Comparison of ENCODE assay signal across 9 cellular contexts in the genomic region with DNA sequence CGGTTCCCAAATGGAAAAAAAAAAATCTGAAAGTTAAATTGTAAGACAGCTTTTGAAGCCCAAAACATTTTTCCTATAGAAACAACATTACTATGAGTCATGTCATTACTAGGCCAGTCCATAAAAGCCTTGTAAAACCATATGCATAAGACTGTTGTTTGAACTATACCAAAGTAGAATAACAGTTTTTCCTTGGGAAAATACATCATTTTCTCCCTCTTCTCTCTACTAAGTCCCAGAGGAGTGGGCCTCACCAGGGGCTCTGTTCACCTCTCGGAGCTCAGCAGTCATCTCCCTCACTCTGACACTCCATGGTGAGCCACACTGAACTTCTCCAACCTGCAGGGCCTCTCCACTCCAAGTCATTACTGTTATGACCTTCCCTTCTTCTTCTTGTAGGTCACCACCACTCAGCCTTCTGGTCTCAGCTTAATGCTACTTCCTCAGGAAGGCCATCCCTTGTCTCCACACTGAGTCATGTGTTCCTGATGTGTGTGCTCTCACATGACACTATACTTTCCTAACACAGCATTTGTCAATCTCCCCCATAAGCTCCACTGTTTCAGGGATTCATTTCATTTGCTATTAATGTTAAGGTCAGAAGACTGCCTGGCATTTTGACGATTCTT. TPM values are rescaled to one million over a fixed set of nuclear protein-coding genes. Genes with fewer than 3 reads are reported as not detected.
A peak's percentile ranks its signal among the peaks of the same experiment; 100 is the strongest.
DNase-seq lines count a peak whose midpoint lies in the region; ATAC-seq and TF ChIP-seq lines count a peak whose summit lies in the region.
"Had no signal": no experiment of that assay in that cellular context is flagged by ENCODE, and none has a peak within 500 bp of the region (broad histone marks: within the 10 kb centered on the region; RNA-seq: fewer than 3 reads in every experiment).

No MANE protein-coding gene starts in this region.

- no peaks in the 10 kb centered on the region for H3K27me3 ChIP-seq in CD8-positive, alpha-beta memory T cell (ENCODE audit: insufficient read depth, low read length, poor library complexity, severe bottlenecking)
- no peaks in the 10 kb centered on the region for H3K27me3 ChIP-seq in naive thymus-derived CD4-positive, alpha-beta T cell (ENCODE audit: control insufficient read depth in 2 of 2, insufficient read depth in 2 of 2, low read length in 2 of 2)
- H3K27me3 ChIP-seq in WERI-Rb-1 (ENCODE audit: insufficient read depth, low read depth, severe bottlenecking) = no peaks in the 10 kb centered on the region

- DNase-seq in CD8-positive, alpha-beta memory T cell = no peak
- DNase-seq in MV-4-11 (lab: John Stamatoyannopoulos, UW) = peak; percentile 96
- DNase-seq in chondrocyte (ENCODE audit: low spot score) = no peak
- no peak for DNase-seq in naive thymus-derived CD4-positive, alpha-beta T cell
- no peak for DNase-seq in inferior parietal cortex (ENCODE audit: extremely low spot score)
- DNase-seq in nucleus accumbens (lab: John Stamatoyannopoulos, UW) = no peak
- no peak for DNase-seq in WERI-Rb-1
- DNase-seq: NCI-H1694 had no signal

- peak; percentile 86 for ATAC-seq in naive thymus-derived CD4-positive, alpha-beta T cell
- ATAC-seq in GM19023 (IDR thresholded peaks at IDR 0.05; ENCODE audit: unreplicated experiment) = no peak

- H3K9me3 ChIP-seq in CD8-positive, alpha-beta memory T cell (ENCODE audit: low read length) = no peaks in the 10 kb centered on the region
- H3K9me3 ChIP-seq in naive thymus-derived CD4-positive, alpha-beta T cell (ENCODE audit: control insufficient read depth in 2 of 3, low read length in 3 of 3) = no peaks in the 10 kb centered on the region
- H3K9me3 ChIP-seq in WERI-Rb-1 (ENCODE audit: severe bottlenecking) = no peaks in the 10 kb centered on the region

- peaks cover 0 to 9% (median 2%) of the 10 kb centered on the region in 5 donors for H3K9me3 Mint-ChIP-seq in CD8-positive, alpha-beta memory T cell
- H3K9me3 Mint-ChIP-seq in chondrocyte (ENCODE audit: low read depth) = peaks cover 15% of the 10 kb centered on the region
- peaks cover 0 to 16% (median 8%) of the 10 kb centered on the region in 11 donors for H3K9me3 Mint-ChIP-seq in naive thymus-derived CD4-positive, alpha-beta T cell

- peaks cover 4% of the 10 kb centered on the region for H3K4me1 ChIP-seq in CD8-positive, alpha-beta memory T cell (ENCODE audit: insufficient read depth, low read length)
- H3K4me1 ChIP-seq in naive thymus-derived CD4-positive, alpha-beta T cell (ENCODE audit: control insufficient read depth in 2 of 2, insufficient read depth in 2 of 2, low read length in 2 of 2) = peaks cover 6 to 7% of the 10 kb centered on the region in 2 donors

- peak overlapping the region; percentile 49 for H3K27ac ChIP-seq in CD8-positive, alpha-beta memory T cell (ENCODE audit: low read depth, low read length)
- H3K27ac ChIP-seq in naive thymus-derived CD4-positive, alpha-beta T cell (ENCODE audit: low read depth, low read length) = no peak overlapping the region
- H3K27ac ChIP-seq in WERI-Rb-1 = no peak overlapping the region

- H3K4me3 Mint-ChIP-seq in CD8-positive, alpha-beta memory T cell = peak overlapping the region; percentile 74 to 86 (median 80)
- peak overlapping the region; percentile 53 for H3K4me3 Mint-ChIP-seq in chondrocyte (ENCODE audit: unreplicated experiment)
- peak overlapping the region; percentile 4 to 79 (median 72) for H3K4me3 Mint-ChIP-seq in naive thymus-derived CD4-positive, alpha-beta T cell

- TF ChIP-seq CTCF in chondrocyte (IDR thresholded peaks at IDR 0.05) (no peak), WERI-Rb-1 (IDR thresholded peaks at IDR 0.05; ENCODE audit: low read depth, low read length) (no peak)

- CTCF ChIA-PET in CD8-positive, alpha-beta memory T cell (lab: Charles Lee) = interaction anchor here (0.9 kb wide), 1 partner anchor 33 kb away, joined by 4 read pairs; the partner anchor contains the start of gene ZNF438
- CTCF ChIA-PET in naive thymus-derived CD4-positive, alpha-beta T cell (lab: Charles Lee) = interaction anchor here (0.7 kb wide), 1 partner anchor 87 kb away, joined by 3 read pairs; no protein-coding TSS in a partner anchor

- H3K27me3 Mint-ChIP-seq in CD8-positive, alpha-beta memory T cell = no peaks in the 10 kb centered on the region
- H3K27me3 Mint-ChIP-seq in chondrocyte (ENCODE audit: low read depth) = no peaks in the 10 kb centered on the region
- no peaks in the 10 kb centered on the region for H3K27me3 Mint-ChIP-seq in naive thymus-derived CD4-positive, alpha-beta T cell

- H3K4me1 Mint-ChIP-seq in CD8-positive, alpha-beta memory T cell = peaks cover 29 to 42% (median 41%) of the 10 kb centered on the region in 3 donors
- peaks cover 31% of the 10 kb centered on the region for H3K4me1 Mint-ChIP-seq in chondrocyte (ENCODE audit: low read depth)
- peaks cover 22 to 43% (median 38%) of the 10 kb centered on the region in 7 donors for H3K4me1 Mint-ChIP-seq in naive thymus-derived CD4-positive, alpha-beta T cell

- peak overlapping the region; percentile 52 to 95 (median 86) for H3K27ac Mint-ChIP-seq in CD8-positive, alpha-beta memory T cell
- peak overlapping the region; percentile 97 for H3K27ac Mint-ChIP-seq in chondrocyte (ENCODE audit: unreplicated experiment)
- peak overlapping the region in 8 of 9 donors; percentile 9 to 90 (median 62) for H3K27ac Mint-ChIP-seq in naive thymus-derived CD4-positive, alpha-beta T cell

- no peak overlapping the region for H3K4me3 ChIP-seq in CD8-positive, alpha-beta memory T cell (ENCODE audit: low read length)
- peak overlapping the region; percentile 30 for H3K4me3 ChIP-seq in naive thymus-derived CD4-positive, alpha-beta T cell (ENCODE audit: low read length)
- no peak overlapping the region for H3K4me3 ChIP-seq in WERI-Rb-1 (ENCODE audit: low read depth, low read length)

- intact Hi-C loops in naive thymus-derived CD4-positive, alpha-beta T cell (cut with micrococcal nuclease) = loop anchor here in 1 of 2 donors (10.0 kb wide), 1 partner anchor 214 kb away; no protein-coding TSS in a partner anchor

- peaks cover 0 to 19% (median 2%) of the 10 kb centered on the region in 3 donors for H3K36me3 Mint-ChIP-seq in CD8-positive, alpha-beta memory T cell
- peaks cover 3% of the 10 kb centered on the region for H3K36me3 Mint-ChIP-seq in chondrocyte (ENCODE audit: low read depth)
- H3K36me3 Mint-ChIP-seq in naive thymus-derived CD4-positive, alpha-beta T cell = peaks cover 0 to 27% (median 11%) of the 10 kb centered on the region in 5 donors

- no peaks in the 10 kb centered on the region for H3K36me3 ChIP-seq in CD8-positive, alpha-beta memory T cell (ENCODE audit: insufficient read depth, low read length)
- no peaks in the 10 kb centered on the region for H3K36me3 ChIP-seq in naive thymus-derived CD4-positive, alpha-beta T cell (ENCODE audit: control insufficient read depth in 2 of 3, insufficient read depth in 3 of 3, low read length in 3 of 3)
- H3K36me3 ChIP-seq in WERI-Rb-1 = no peaks in the 10 kb centered on the region

- POLR2A ChIA-PET in CD8-positive, alpha-beta memory T cell (lab: Charles Lee) = interaction anchor here (0.6 to 1.3 kb wide), 3 partner anchors 33 to 215 kb away, joined by 3 to 13 read pairs (median 5); no protein-coding TSS in a partner anchor
- POLR2A ChIA-PET in naive thymus-derived CD4-positive, alpha-beta T cell (lab: Charles Lee) = interaction anchor here (0.8 kb wide), 1 partner anchor 11 kb away, joined by 3 read pairs; no protein-coding TSS in a partner anchor

RNA-seq across cellular contexts. Expression of gene ZNF438, which starts 32.5 kb away (rescaled TPM):
- total RNA-seq in CD8-positive, alpha-beta memory T cell = 1 to 10 TPM; 2.9 to 3.9 TPM
- 4.2 TPM for polyA plus RNA-seq in CD8-positive, alpha-beta memory T cell
- total RNA-seq in chondrocyte = 4.4 to 6.0 TPM (median 4.9 TPM) in 3 replicates
- total RNA-seq in naive thymus-derived CD4-positive, alpha-beta T cell = 1 to 10 TPM; 3.9 to 5.8 (median 4.0) TPM
- 1 to 10 TPM; 6.5 to 9.4 TPM for polyA plus RNA-seq in naive thymus-derived CD4-positive, alpha-beta T cell
